Comparison of ENCODE assay signal across 35 cellular contexts in the genomic region with DNA sequence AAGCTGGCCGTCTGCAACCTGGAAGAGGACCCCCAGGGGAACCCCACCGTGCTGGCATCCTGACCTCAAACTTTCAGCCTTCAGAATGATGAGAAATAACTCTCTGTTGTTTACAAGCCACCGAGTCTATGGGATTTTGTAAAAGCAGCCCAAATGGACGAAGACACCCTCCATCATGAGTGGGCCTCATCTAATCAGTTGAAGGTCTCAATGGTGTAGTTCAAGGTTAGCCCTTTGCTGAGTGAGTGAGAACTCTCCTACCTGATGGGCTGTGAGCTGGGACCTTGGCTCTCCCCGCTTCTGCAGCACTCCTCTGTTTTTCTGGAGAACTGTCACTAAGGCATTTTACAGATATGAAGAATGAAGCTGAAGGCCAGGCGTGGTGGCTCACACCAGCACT.
"Had no signal": no experiment of that assay in that cellular context is flagged by ENCODE, and none has a peak within 500 bp of the region (broad histone marks: within the 10 kb centered on the region; RNA-seq: fewer than 3 reads in every experiment).

No MANE protein-coding gene starts in this region.

- H3K27me3 ChIP-seq: breast epithelium, Peyer's patch had no signal

- H3K27ac ChIP-seq: body of pancreas, breast epithelium, KMS-11, Peyer's patch, VCaP had no signal

- H3K4me2 ChIP-seq: KMS-11 had no signal

- H3K4me1 ChIP-seq: body of pancreas, breast epithelium, Peyer's patch had no signal

- FAIRE-seq: astrocyte had no signal

- DNase-seq: activated CD4-positive, alpha-beta T cell treated with anti-CD3 and anti-CD28 coated beads for 1 hour; activated CD4-positive, alpha-beta T cell treated with anti-CD3 and anti-CD28 coated beads for 48 hours; activated CD4-positive, alpha-beta T cell treated with anti-CD3 and anti-CD28 coated beads, Interleukin-2, amount 50 U/mL, for 4 hours; activated CD4-positive, CD25-positive, alpha-beta regulatory T cell; activated CD8-positive, alpha-beta T cell treated with anti-CD3 and anti-CD28 coated beads for 36 hours; activated gamma-delta T cell treated with Interleukin-2 at 50 U/mL for 16 hours; activated naive CD4-positive, alpha-beta T cell treated with anti-CD3 and anti-CD28 coated beads for 36 hours; activated naive CD8-positive, alpha-beta T cell treated with anti-CD3 and anti-CD28 coated beads for 36 hours; activated T-cell treated with anti-CD3 and anti-CD28 coated beads, Interleukin-2, amount 50 U/mL, for 1 hour; activated T-cell treated with anti-CD3 and anti-CD28 coated beads, Interleukin-2, amount 50 U/mL, for 72 hours; body of pancreas; NCI-H1092 treated with DMSO at 0.1 percent for 48 hours; NCI-H1417; NCI-H146; NCI-H187; NCI-H2029 treated with DMSO at 0.1 percent for 48 hours; NCI-H2107; NCI-H2171; NCI-H510A; NCI-H526; NCI-H748 treated with DMSO at 0.1 percent for 48 hours; NK-92 treated with Interleukin-12 subunit alpha and Interleukin-12 subunit beta, amount 100 ng/mL, for 24 hours; PC-3; Peyer's patch; RPMI8226; SW 1271; T-helper 1 cell; T-helper 2 cell; T-helper 9 cell had no signal

- H3K36me3 ChIP-seq: breast epithelium, Peyer's patch had no signal

- H3K4me3 ChIP-seq: body of pancreas, breast epithelium, Peyer's patch had no signal

- ATAC-seq: activated CD8-positive, alpha-beta T cell treated with anti-CD3 and anti-CD28 coated beads for 36 hours; activated T-cell treated with anti-CD3 and anti-CD28 coated beads, Interleukin-2, amount 50 U/mL, for 72 hours; activated T-helper 17 cell treated with anti-CD3 and anti-CD28 coated beads, Interleukin-2, amount 50 U/mL, for 72 hours; body of pancreas; PC-3; Right ventricle myocardium inferior had no signal

- H3K9ac ChIP-seq: KMS-11 had no signal

- H3K9me3 ChIP-seq: body of pancreas, Peyer's patch had no signal
